23 cellular contexts compared by ENCODE assay signal in genomic region chr2:222242532-222242931, GRCh38. TPM values are rescaled to one million over a fixed set of nuclear protein-coding genes. Genes with fewer than 3 reads are reported as not detected.
DNase-seq lines count a peak whose midpoint lies in the region; ATAC-seq, FAIRE-seq and TF ChIP-seq lines count a peak whose summit lies in the region.
"Had no signal": no experiment of that assay in that cellular context is flagged by ENCODE, and none has a peak within 500 bp of the region (broad histone marks: within the 10 kb centered on the region; RNA-seq: fewer than 3 reads in every experiment).

No MANE protein-coding gene starts in this region.

- no peaks in the 10 kb centered on the region for H3K36me3 Mint-ChIP-seq in activated T-helper 17 cell treated with anti-CD3 and anti-CD28 coated beads, Interleukin-2, amount 50 U/mL, for 72 hours (ENCODE audit: low read depth)
- H3K36me3 Mint-ChIP-seq: activated naive CD4-positive, alpha-beta T cell treated with anti-CD3 and anti-CD28 coated beads, Interleukin-2, amount 50 U/mL, for 24 hours; memory B cell; naive thymus-derived CD4-positive, alpha-beta T cell had no signal

- FAIRE-seq in urothelium cell line (lab: Jason Lieb, UNC): no peak
- FAIRE-seq: endothelial cell of umbilical vein, small intestine, TTC549 had no signal

- no peak overlapping the region for H3K27ac Mint-ChIP-seq in activated T-helper 17 cell treated with anti-CD3 and anti-CD28 coated beads, Interleukin-2, amount 50 U/mL, for 72 hours
- H3K27ac Mint-ChIP-seq: activated naive CD4-positive, alpha-beta T cell treated with anti-CD3 and anti-CD28 coated beads, Interleukin-2, amount 50 U/mL, for 24 hours; memory B cell; naive thymus-derived CD4-positive, alpha-beta T cell had no signal

- no peak overlapping the region for H3K4me3 Mint-ChIP-seq in activated T-helper 17 cell treated with anti-CD3 and anti-CD28 coated beads, Interleukin-2, amount 50 U/mL, for 72 hours
- H3K4me3 Mint-ChIP-seq: activated naive CD4-positive, alpha-beta T cell treated with anti-CD3 and anti-CD28 coated beads, Interleukin-2, amount 50 U/mL, for 24 hours; memory B cell; naive thymus-derived CD4-positive, alpha-beta T cell had no signal

- peak; percentile 7 for DNase-seq in GM20000 (ENCODE audit: low spot score)
- no peak for DNase-seq in HuH-7.5 (ENCODE audit: low spot score)
- no peak for DNase-seq in urothelium cell line (ENCODE audit: low spot score)
- DNase-seq in HT-29 (ENCODE audit: low spot score): no peak
- DNase-seq: activated CD4-positive, alpha-beta T cell treated with anti-CD3 and anti-CD28 coated beads, Interleukin-2, amount 50 U/mL, for 1 hour; Caco-2; foreskin keratinocyte; naive thymus-derived CD4-positive, alpha-beta T cell; NCI-H1092 treated with DMSO at 0.1 percent for 48 hours; NCI-H82; posterior cingulate gyrus; small intestine; stimulated activated CD4-positive, alpha-beta T cell treated with anti-CD3 and anti-CD28 coated beads, Interleukin-4, amount 100 ng/mL, for 4 hours; stimulated activated CD8-positive, alpha-beta memory T cell treated with anti-CD3 and anti-CD28 coated beads, Interleukin-4, amount 100 ng/mL, for 48 hours; testis had no signal

- peaks cover 4% of the 10 kb centered on the region for H3K9me3 Mint-ChIP-seq in activated T-helper 17 cell treated with anti-CD3 and anti-CD28 coated beads, Interleukin-2, amount 50 U/mL, for 72 hours
- H3K9me3 Mint-ChIP-seq: memory B cell had no signal

- H3K4me1 Mint-ChIP-seq in activated T-helper 17 cell treated with anti-CD3 and anti-CD28 coated beads, Interleukin-2, amount 50 U/mL, for 72 hours: no peaks in the 10 kb centered on the region
- H3K4me1 Mint-ChIP-seq: activated naive CD4-positive, alpha-beta T cell treated with anti-CD3 and anti-CD28 coated beads, Interleukin-2, amount 50 U/mL, for 24 hours; memory B cell; naive thymus-derived CD4-positive, alpha-beta T cell had no signal

- no peak for TF ChIP-seq CTCF in GM20000 (IDR thresholded peaks at IDR 0.05; ENCODE audit: extremely low read depth, missing control alignments)

- peak; percentile 66 for ATAC-seq in GM18858 (IDR thresholded peaks at IDR 0.05; ENCODE audit: unreplicated experiment)
- peak; percentile 81 for ATAC-seq in HG02981 (IDR thresholded peaks at IDR 0.05; ENCODE audit: unreplicated experiment)
- peak; percentile 75 for ATAC-seq in activated T-helper 17 cell treated with anti-CD3 and anti-CD28 coated beads, Interleukin-2, amount 50 U/mL, for 72 hours (replicated peaks)
- ATAC-seq: foreskin keratinocyte; naive thymus-derived CD4-positive, alpha-beta T cell had no signal

- peaks cover 41% of the 10 kb centered on the region for H3K27me3 Mint-ChIP-seq in activated T-helper 17 cell treated with anti-CD3 and anti-CD28 coated beads, Interleukin-2, amount 50 U/mL, for 72 hours

RNA-seq across cellular contexts. Expression of gene PAX3, which starts 56.3 kb away (rescaled TPM):
- total RNA-seq in activated T-helper 17 cell treated with anti-CD3 and anti-CD28 coated beads, Interleukin-2, amount 50 U/mL, for 72 hours: not detected
- not detected in 2 replicates for total RNA-seq in HT-29 (2014; rRNA removed; shearing (Covaris generic))
- total RNA-seq: Caco-2; endothelial cell of umbilical vein; foreskin keratinocyte; kidney epithelial cell; naive thymus-derived CD4-positive, alpha-beta T cell had no signal
